ENCODE assay signal across 22 cellular contexts in genomic region chr10:99528867-99529285, GRCh38. TPM values are rescaled to one million over a fixed set of nuclear protein-coding genes. Genes with fewer than 3 reads are reported as not detected.
"Had no signal": no experiment of that assay in that cellular context is flagged by ENCODE, and none has a peak within 500 bp of the region (broad histone marks: within the 10 kb centered on the region; RNA-seq: fewer than 3 reads in every experiment).

No MANE protein-coding gene starts in this region.

- H3K27ac Mint-ChIP-seq: activated naive CD4-positive, alpha-beta T cell treated with anti-CD3 and anti-CD28 coated beads for 36 hours; neural progenitor cell had no signal

- H3K9me3 ChIP-seq: esophagus muscularis mucosa, left ventricle myocardium inferior, pancreas, tibial nerve, vagina had no signal

- H3K4me3 Mint-ChIP-seq: activated naive CD4-positive, alpha-beta T cell treated with anti-CD3 and anti-CD28 coated beads for 36 hours; neural progenitor cell had no signal

- H3K9me3 Mint-ChIP-seq: activated naive CD4-positive, alpha-beta T cell treated with anti-CD3 and anti-CD28 coated beads for 36 hours; T-cell had no signal

- H3K4me2 ChIP-seq: neural progenitor cell had no signal

- H3K36me3 Mint-ChIP-seq: neural progenitor cell, T-cell had no signal

- H3K4me1 ChIP-seq: pancreas had no signal

- H3K27ac ChIP-seq: cardiac muscle cell, esophagus muscularis mucosa, left ventricle myocardium inferior, neural progenitor cell, tibial nerve, vagina had no signal

- FAIRE-seq: endometrium, keratinocyte, pancreas had no signal

- DNase-seq: activated CD4-positive, CD25-positive, alpha-beta regulatory T cell treated with anti-CD3 and anti-CD28 coated beads, Interleukin-2, amount 50 U/mL, for 72 hours; activated naive CD4-positive, alpha-beta T cell treated with anti-CD3 and anti-CD28 coated beads for 36 hours; activated T-cell treated with anti-CD3 and anti-CD28 coated beads for 4 hours; hippocampal formation; left ventricle myocardium inferior; mesendoderm; pancreas; stimulated activated CD4-positive, alpha-beta T cell treated with anti-CD3 and anti-CD28 coated beads, Interleukin-4, amount 100 ng/mL, for 24 hours; stimulated activated naive CD4-positive, alpha-beta T cell; T-cell; T-helper 9 cell had no signal

- H3K4me3 ChIP-seq: cardiac muscle cell, esophagus muscularis mucosa, left ventricle myocardium inferior, neural progenitor cell, skin epidermis, tibial nerve, vagina had no signal

- ATAC-seq: pancreas, T-cell had no signal

- H2AFZ ChIP-seq: neural progenitor cell had no signal

- H3K9ac ChIP-seq: neural progenitor cell had no signal

- H3K36me3 ChIP-seq: cardiac muscle cell, esophagus muscularis mucosa, left ventricle myocardium inferior, neural progenitor cell, pancreas, tibial nerve, vagina had no signal

RNA-seq across cellular contexts. Expression of gene NKX2-3, which starts 3.9 kb away (rescaled TPM):
- total RNA-seq: activated CD8-positive, alpha-beta memory T cell treated with anti-CD3 and anti-CD28 coated beads for 36 hours; activated naive CD4-positive, alpha-beta T cell treated with anti-CD3 and anti-CD28 coated beads for 36 hours; cardiac muscle cell; left ventricle myocardium inferior; renal cortical epithelial cell; subcutaneous adipose tissue; tibial nerve; vagina had no signal
- polyA plus RNA-seq: cardiac muscle cell, keratinocyte had no signal
